15 cellular contexts compared by ENCODE assay signal in genomic region chr5:109876030-109876726, GRCh38.
A peak's percentile ranks its signal among the peaks of the same experiment; 100 is the strongest.
DNase-seq lines count a peak whose midpoint lies in the region; ATAC-seq and TF ChIP-seq lines count a peak whose summit lies in the region.
"Had no signal": no experiment of that assay in that cellular context is flagged by ENCODE, and none has a peak within 500 bp of the region (broad histone marks: within the 10 kb centered on the region; RNA-seq: fewer than 3 reads in every experiment).

No MANE protein-coding gene starts in this region.

- no peak overlapping the region for H3K4me3 Mint-ChIP-seq in activated CD4-positive, alpha-beta T cell treated with anti-CD3 and anti-CD28 coated beads for 36 hours
- H3K4me3 Mint-ChIP-seq in activated naive CD8-positive, alpha-beta T cell treated with anti-CD3 and anti-CD28 coated beads for 36 hours = no peak overlapping the region
- peak overlapping the region; percentile 22 to 80 (median 51) for H3K4me3 Mint-ChIP-seq in naive thymus-derived CD4-positive, alpha-beta T cell

- CTCF ChIA-PET in activated CD4-positive, alpha-beta T cell treated with anti-CD3 and anti-CD28 coated beads for 36 hours (lab: Charles Lee) = interaction anchor here (1.0 kb wide), 1 partner anchor 18 kb away, joined by 3 read pairs; no protein-coding TSS in a partner anchor
- CTCF ChIA-PET in naive thymus-derived CD4-positive, alpha-beta T cell (lab: Charles Lee) = no interaction called here

- POLR2A ChIA-PET in activated CD4-positive, alpha-beta T cell treated with anti-CD3 and anti-CD28 coated beads for 36 hours (lab: Charles Lee) = no interaction called here
- POLR2A ChIA-PET in naive thymus-derived CD4-positive, alpha-beta T cell (lab: Charles Lee) = interaction anchor here (0.6 to 1.8 kb wide), 4 partner anchors 17 to 86 kb away, joined by 3 to 6 read pairs (median 4); no protein-coding TSS in a partner anchor

- H3K9me3 ChIP-seq in naive thymus-derived CD4-positive, alpha-beta T cell (ENCODE audit: control insufficient read depth in 2 of 3, low read length in 3 of 3) = no peaks in the 10 kb centered on the region
- H3K9me3 ChIP-seq in right atrium auricular region = no peaks in the 10 kb centered on the region
- H3K9me3 ChIP-seq: BLaER1, HAP-1 had no signal

- H3K9me3 Mint-ChIP-seq in activated CD4-positive, alpha-beta T cell treated with anti-CD3 and anti-CD28 coated beads for 36 hours (ENCODE audit: low read depth) = no peaks in the 10 kb centered on the region
- peaks cover 1% of the 10 kb centered on the region for H3K9me3 Mint-ChIP-seq in activated naive CD8-positive, alpha-beta T cell treated with anti-CD3 and anti-CD28 coated beads for 36 hours
- H3K9me3 Mint-ChIP-seq in naive thymus-derived CD4-positive, alpha-beta T cell = peaks cover 0 to 7% (median 0%) of the 10 kb centered on the region in 11 donors

- peaks cover 21% of the 10 kb centered on the region for H3K4me1 Mint-ChIP-seq in activated CD4-positive, alpha-beta T cell treated with anti-CD3 and anti-CD28 coated beads for 36 hours
- peaks cover 34% of the 10 kb centered on the region for H3K4me1 Mint-ChIP-seq in activated naive CD8-positive, alpha-beta T cell treated with anti-CD3 and anti-CD28 coated beads for 36 hours
- peaks cover 17 to 52% (median 41%) of the 10 kb centered on the region in 7 donors for H3K4me1 Mint-ChIP-seq in naive thymus-derived CD4-positive, alpha-beta T cell

- DNase-seq in activated CD4-positive, alpha-beta T cell treated with anti-CD3 and anti-CD28 coated beads for 36 hours = peak; percentile 22
- no peak for DNase-seq in activated CD4-positive, alpha-beta T cell treated with anti-CD3 and anti-CD28 coated beads for 48 hours
- peak; percentile 25 for DNase-seq in Jurkat, Clone E6-1 (ENCODE audit: low read depth, low spot score)
- DNase-seq in activated naive CD8-positive, alpha-beta T cell treated with anti-CD3 and anti-CD28 coated beads for 36 hours = no peak
- DNase-seq in naive thymus-derived CD4-positive, alpha-beta T cell = peak in 3 of 9 donors; percentile 32 to 50 (median 33)
- DNase-seq in right atrium auricular region (ENCODE audit: low spot score) = no peak
- DNase-seq in D341Med (ENCODE audit: low spot score) = no peak
- DNase-seq: DMS153, NCI-H1105 treated with DMSO at 0.1 percent for 48 hours, NCI-H187, NCI-H446 had no signal

- no peak overlapping the region for H3K27ac ChIP-seq in naive thymus-derived CD4-positive, alpha-beta T cell (ENCODE audit: low read depth, low read length)
- no peak overlapping the region for H3K27ac ChIP-seq in right atrium auricular region
- H3K27ac ChIP-seq: 22Rv1, BLaER1 had no signal

- H3K4me1 ChIP-seq in naive thymus-derived CD4-positive, alpha-beta T cell (ENCODE audit: control insufficient read depth in 2 of 2, insufficient read depth in 2 of 2, low read length in 2 of 2) = peaks cover 0 to 17% of the 10 kb centered on the region in 2 donors
- H3K4me1 ChIP-seq in right atrium auricular region = no peaks in the 10 kb centered on the region
- H3K4me1 ChIP-seq: BLaER1, HAP-1 had no signal

- intact Hi-C loops in activated CD4-positive, alpha-beta T cell treated with anti-CD3 and anti-CD28 coated beads for 36 hours (cut with DNase I, micrococcal nuclease) = loop anchor here in 1 of 2 experiments (10.0 kb wide), 1 partner anchor 539 kb away; no protein-coding TSS in a partner anchor
- intact Hi-C loops in naive thymus-derived CD4-positive, alpha-beta T cell (cut with micrococcal nuclease) = loop anchor here in 1 of 2 donors (2.0 kb wide), 1 partner anchor 45 kb away; no protein-coding TSS in a partner anchor

- H3K27ac Mint-ChIP-seq in activated CD4-positive, alpha-beta T cell treated with anti-CD3 and anti-CD28 coated beads for 36 hours = no peak overlapping the region
- peak overlapping the region; percentile 10 for H3K27ac Mint-ChIP-seq in activated naive CD8-positive, alpha-beta T cell treated with anti-CD3 and anti-CD28 coated beads for 36 hours
- peak overlapping the region in 8 of 9 donors; percentile 10 to 78 (median 46) for H3K27ac Mint-ChIP-seq in naive thymus-derived CD4-positive, alpha-beta T cell

- no peaks in the 10 kb centered on the region for H3K27me3 ChIP-seq in naive thymus-derived CD4-positive, alpha-beta T cell (ENCODE audit: control insufficient read depth in 2 of 2, insufficient read depth in 2 of 2, low read length in 2 of 2)
- H3K27me3 ChIP-seq in right atrium auricular region = no peaks in the 10 kb centered on the region
- H3K27me3 ChIP-seq: BLaER1 had no signal

- no peak overlapping the region for H3K4me3 ChIP-seq in Jurkat, Clone E6-1 (ENCODE audit: low read length)
- no peak overlapping the region for H3K4me3 ChIP-seq in naive thymus-derived CD4-positive, alpha-beta T cell (ENCODE audit: low read length)
- no peak overlapping the region for H3K4me3 ChIP-seq in right atrium auricular region
- H3K4me3 ChIP-seq: BLaER1, HAP-1 had no signal

- no peaks in the 10 kb centered on the region for H3K27me3 Mint-ChIP-seq in activated CD4-positive, alpha-beta T cell treated with anti-CD3 and anti-CD28 coated beads for 36 hours
- no peaks in the 10 kb centered on the region for H3K27me3 Mint-ChIP-seq in activated naive CD8-positive, alpha-beta T cell treated with anti-CD3 and anti-CD28 coated beads for 36 hours
- H3K27me3 Mint-ChIP-seq in naive thymus-derived CD4-positive, alpha-beta T cell = no peaks in the 10 kb centered on the region

- H3K36me3 ChIP-seq in naive thymus-derived CD4-positive, alpha-beta T cell (ENCODE audit: control insufficient read depth in 2 of 3, insufficient read depth in 3 of 3, low read length in 3 of 3) = no peaks in the 10 kb centered on the region
- H3K36me3 ChIP-seq in right atrium auricular region = no peaks in the 10 kb centered on the region
- H3K36me3 ChIP-seq: BLaER1, HAP-1 had no signal

- peak; percentile 26 for ATAC-seq in activated CD4-positive, alpha-beta T cell treated with anti-CD3 and anti-CD28 coated beads for 36 hours
- no peak for ATAC-seq in naive thymus-derived CD4-positive, alpha-beta T cell
- ATAC-seq in HG02973 (IDR thresholded peaks at IDR 0.05; ENCODE audit: unreplicated experiment) = no peak

- no peak for TF ChIP-seq CTCF in right atrium auricular region (IDR thresholded peaks at IDR 0.05)

- peaks cover 2% of the 10 kb centered on the region for H3K36me3 Mint-ChIP-seq in activated CD4-positive, alpha-beta T cell treated with anti-CD3 and anti-CD28 coated beads for 36 hours (ENCODE audit: low read depth)
- peaks cover 5% of the 10 kb centered on the region for H3K36me3 Mint-ChIP-seq in activated naive CD8-positive, alpha-beta T cell treated with anti-CD3 and anti-CD28 coated beads for 36 hours
- H3K36me3 Mint-ChIP-seq in naive thymus-derived CD4-positive, alpha-beta T cell = peaks cover 5 to 10% (median 6%) of the 10 kb centered on the region in 5 donors

Comparison
In these comparisons a context has a peak if more than half of its experiments do, and no peak if none do; other contexts are left out.
1. DNase-seq: peak in activated CD4-positive, alpha-beta T cell treated with anti-CD3 and anti-CD28 coated beads for 36 hours (single experiment) and Jurkat, Clone E6-1 (single experiment); none in activated CD4-positive, alpha-beta T cell treated with anti-CD3 and anti-CD28 coated beads for 48 hours (single experiment), activated naive CD8-positive, alpha-beta T cell treated with anti-CD3 and anti-CD28 coated beads for 36 hours (single experiment), right atrium auricular region (single experiment) and D341Med (single experiment).
2. H3K4me3 Mint-ChIP-seq: peak in naive thymus-derived CD4-positive, alpha-beta T cell (10 of 10); none in activated CD4-positive, alpha-beta T cell treated with anti-CD3 and anti-CD28 coated beads for 36 hours (single experiment) and activated naive CD8-positive, alpha-beta T cell treated with anti-CD3 and anti-CD28 coated beads for 36 hours (single experiment).